ENCODE assay signal across 1 cellular context in the genomic region with DNA sequence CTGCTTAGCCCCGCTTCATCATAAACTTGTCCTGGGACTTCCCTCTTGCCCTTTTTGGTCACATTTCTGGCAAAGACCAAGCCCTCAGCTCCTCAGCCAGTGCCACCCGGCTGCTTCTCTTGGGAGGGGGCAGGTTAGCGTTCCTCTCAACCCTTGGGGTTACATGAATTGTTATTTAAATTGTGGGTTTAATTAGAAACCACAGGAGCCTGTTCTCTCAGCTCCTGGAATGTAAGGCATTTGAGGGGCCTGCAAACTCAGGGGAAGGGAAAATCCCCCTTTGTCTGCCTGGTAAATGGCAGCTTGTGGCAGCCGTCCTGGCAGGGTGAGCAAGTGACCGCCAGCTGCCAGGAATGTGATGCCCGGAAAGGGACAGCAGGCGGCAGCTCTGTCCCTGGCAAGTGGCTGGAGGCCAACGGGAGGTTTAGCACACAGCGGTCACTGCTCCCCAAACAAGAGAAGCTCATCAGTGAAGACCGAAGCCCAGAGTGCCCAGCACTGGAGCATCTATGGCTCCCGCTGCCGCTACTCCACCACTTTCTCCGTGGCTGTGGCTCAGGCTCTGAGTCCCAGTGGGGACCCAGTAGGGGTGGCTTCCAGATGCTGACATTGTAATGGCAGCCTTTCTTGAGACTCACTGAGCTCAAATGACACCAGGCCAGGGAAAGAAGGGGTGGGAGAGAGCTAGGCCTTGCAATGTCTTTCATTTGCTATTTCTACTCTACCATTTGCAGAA.
TF ChIP-seq lines count a peak whose summit lies in the region.

No MANE protein-coding gene starts in this region.

TF ChIP-seq in WTC11, 78 proteins besides CTCF, POLR2A, EP300 and RAD21 (continued from another document):
- TF ChIP-seq E2F4 (CRISPR knock-in tag; IDR thresholded peaks at IDR 0.05; ENCODE audit: borderline replicate concordance, low read depth) (no peak), ZNF219 (CRISPR knock-in tag; IDR thresholded peaks at IDR 0.05; ENCODE audit: borderline replicate concordance) (no peak)
- TF ChIP-seq, protein P1, sequence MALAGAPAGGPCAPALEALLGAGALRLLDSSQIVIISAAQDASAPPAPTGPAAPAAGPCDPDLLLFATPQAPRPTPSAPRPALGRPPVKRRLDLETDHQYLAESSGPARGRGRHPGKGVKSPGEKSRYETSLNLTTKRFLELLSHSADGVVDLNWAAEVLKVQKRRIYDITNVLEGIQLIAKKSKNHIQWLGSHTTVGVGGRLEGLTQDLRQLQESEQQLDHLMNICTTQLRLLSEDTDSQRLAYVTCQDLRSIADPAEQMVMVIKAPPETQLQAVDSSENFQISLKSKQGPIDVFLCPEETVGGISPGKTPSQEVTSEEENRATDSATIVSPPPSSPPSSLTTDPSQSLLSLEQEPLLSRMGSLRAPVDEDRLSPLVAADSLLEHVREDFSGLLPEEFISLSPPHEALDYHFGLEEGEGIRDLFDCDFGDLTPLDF (CRISPR knock-in tag; IDR thresholded peaks at IDR 0.05): no peak
- TF ChIP-seq, protein P2, sequence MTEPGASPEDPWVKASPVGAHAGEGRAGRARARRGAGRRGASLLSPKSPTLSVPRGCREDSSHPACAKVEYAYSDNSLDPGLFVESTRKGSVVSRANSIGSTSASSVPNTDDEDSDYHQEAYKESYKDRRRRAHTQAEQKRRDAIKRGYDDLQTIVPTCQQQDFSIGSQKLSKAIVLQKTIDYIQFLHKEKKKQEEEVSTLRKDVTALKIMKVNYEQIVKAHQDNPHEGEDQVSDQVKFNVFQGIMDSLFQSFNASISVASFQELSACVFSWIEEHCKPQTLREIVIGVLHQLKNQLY (CRISPR knock-in tag; IDR thresholded peaks at IDR 0.05): no peak
- TF ChIP-seq, protein P3, sequence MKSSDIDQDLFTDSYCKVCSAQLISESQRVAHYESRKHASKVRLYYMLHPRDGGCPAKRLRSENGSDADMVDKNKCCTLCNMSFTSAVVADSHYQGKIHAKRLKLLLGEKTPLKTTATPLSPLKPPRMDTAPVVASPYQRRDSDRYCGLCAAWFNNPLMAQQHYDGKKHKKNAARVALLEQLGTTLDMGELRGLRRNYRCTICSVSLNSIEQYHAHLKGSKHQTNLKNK (CRISPR knock-in tag; IDR thresholded peaks at IDR 0.05): no peak
